In genomic region chr9:69190086-69190865, GRCh38 we compare ENCODE assay signal across 1 cellular context.
A peak's percentile ranks its signal among the peaks of the same experiment; 100 is the strongest.
TF ChIP-seq lines count a peak whose summit lies in the region.

No MANE protein-coding gene starts in this region.

TF ChIP-seq in HepG2, 621 proteins besides CTCF, POLR2A, EP300 and RAD21 (continued from another document and continues in another):
- TF ChIP-seq, protein P1, sequence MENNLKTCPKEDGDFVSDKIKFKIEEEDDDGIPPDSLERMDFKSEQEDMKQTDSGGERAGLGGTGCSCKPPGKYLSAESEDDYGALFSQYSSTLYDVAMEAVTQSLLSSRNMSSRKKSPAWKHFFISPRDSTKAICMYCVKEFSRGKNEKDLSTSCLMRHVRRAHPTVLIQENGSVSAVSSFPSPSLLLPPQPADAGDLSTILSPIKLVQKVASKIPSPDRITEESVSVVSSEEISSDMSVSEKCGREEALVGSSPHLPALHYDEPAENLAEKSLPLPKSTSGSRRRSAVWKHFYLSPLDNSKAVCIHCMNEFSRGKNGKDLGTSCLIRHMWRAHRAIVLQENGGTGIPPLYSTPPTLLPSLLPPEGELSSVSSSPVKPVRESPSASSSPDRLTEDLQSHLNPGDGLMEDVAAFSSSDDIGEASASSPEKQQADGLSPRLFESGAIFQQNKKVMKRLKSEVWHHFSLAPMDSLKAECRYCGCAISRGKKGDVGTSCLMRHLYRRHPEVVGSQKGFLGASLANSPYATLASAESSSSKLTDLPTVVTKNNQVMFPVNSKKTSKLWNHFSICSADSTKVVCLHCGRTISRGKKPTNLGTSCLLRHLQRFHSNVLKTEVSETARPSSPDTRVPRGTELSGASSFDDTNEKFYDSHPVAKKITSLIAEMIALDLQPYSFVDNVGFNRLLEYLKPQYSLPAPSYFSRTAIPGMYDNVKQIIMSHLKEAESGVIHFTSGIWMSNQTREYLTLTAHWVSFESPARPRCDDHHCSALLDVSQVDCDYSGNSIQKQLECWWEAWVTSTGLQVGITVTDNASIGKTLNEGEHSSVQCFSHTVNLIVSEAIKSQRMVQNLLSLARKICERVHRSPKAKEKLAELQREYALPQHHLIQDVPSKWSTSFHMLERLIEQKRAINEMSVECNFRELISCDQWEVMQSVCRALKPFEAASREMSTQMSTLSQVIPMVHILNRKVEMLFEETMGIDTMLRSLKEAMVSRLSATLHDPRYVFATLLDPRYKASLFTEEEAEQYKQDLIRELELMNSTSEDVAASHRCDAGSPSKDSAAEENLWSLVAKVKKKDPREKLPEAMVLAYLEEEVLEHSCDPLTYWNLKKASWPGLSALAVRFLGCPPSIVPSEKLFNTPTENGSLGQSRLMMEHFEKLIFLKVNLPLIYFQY (CRISPR knock-in tag; IDR thresholded peaks at IDR 0.05; ENCODE audit: borderline replicate concordance) = no peak
- TF ChIP-seq ZNF503 (CRISPR knock-in tag; IDR thresholded peaks at IDR 0.05) = peak; percentile 57; the same call in 1 of the 2 replicates
- no peak for TF ChIP-seq DDIT3 (CRISPR knock-in tag; IDR thresholded peaks at IDR 0.05)
- TF ChIP-seq MATR3 (CRISPR knock-in tag; IDR thresholded peaks at IDR 0.05) = no peak
- no peak for TF ChIP-seq ZNF710 (CRISPR knock-in tag; IDR thresholded peaks at IDR 0.05; ENCODE audit: borderline replicate concordance)
- no peak for TF ChIP-seq MXD4 (CRISPR knock-in tag; IDR thresholded peaks at IDR 0.05)
- no peak for TF ChIP-seq GRHL1 (CRISPR knock-in tag; conservative IDR thresholded peaks at IDR 0.05)
- no peak for TF ChIP-seq GMEB2 (CRISPR knock-in tag; IDR thresholded peaks at IDR 0.05; ENCODE audit: low read depth)
- TF ChIP-seq RBAK (CRISPR knock-in tag; IDR thresholded peaks at IDR 0.05) = no peak
- no peak for TF ChIP-seq ZNF335 (CRISPR knock-in tag; IDR thresholded peaks at IDR 0.05)
- TF ChIP-seq PBX3 (CRISPR knock-in tag; IDR thresholded peaks at IDR 0.05; ENCODE audit: borderline replicate concordance) = no peak
- TF ChIP-seq FOXP1 (IDR thresholded peaks at IDR 0.05) = no peak
- peak; percentile 92; the same call in 1 of the 2 replicates for TF ChIP-seq FOXP1 (CRISPR knock-in tag; IDR thresholded peaks at IDR 0.05)
- TF ChIP-seq EEA1 (CRISPR knock-in tag; IDR thresholded peaks at IDR 0.05; ENCODE audit: borderline replicate concordance) = no peak
- TF ChIP-seq ZBTB25 (CRISPR knock-in tag; IDR thresholded peaks at IDR 0.05) = peak; percentile 80
- no peak for TF ChIP-seq MYNN (CRISPR knock-in tag; IDR thresholded peaks at IDR 0.05; ENCODE audit: low read depth)
- TF ChIP-seq SUZ12 (IDR thresholded peaks at IDR 0.05; ENCODE audit: low read depth, low read length) = no peak
- no peak for TF ChIP-seq ZNF407 (CRISPR knock-in tag; IDR thresholded peaks at IDR 0.05; ENCODE audit: not compliant biosample characterization)
- TF ChIP-seq, protein P2, sequence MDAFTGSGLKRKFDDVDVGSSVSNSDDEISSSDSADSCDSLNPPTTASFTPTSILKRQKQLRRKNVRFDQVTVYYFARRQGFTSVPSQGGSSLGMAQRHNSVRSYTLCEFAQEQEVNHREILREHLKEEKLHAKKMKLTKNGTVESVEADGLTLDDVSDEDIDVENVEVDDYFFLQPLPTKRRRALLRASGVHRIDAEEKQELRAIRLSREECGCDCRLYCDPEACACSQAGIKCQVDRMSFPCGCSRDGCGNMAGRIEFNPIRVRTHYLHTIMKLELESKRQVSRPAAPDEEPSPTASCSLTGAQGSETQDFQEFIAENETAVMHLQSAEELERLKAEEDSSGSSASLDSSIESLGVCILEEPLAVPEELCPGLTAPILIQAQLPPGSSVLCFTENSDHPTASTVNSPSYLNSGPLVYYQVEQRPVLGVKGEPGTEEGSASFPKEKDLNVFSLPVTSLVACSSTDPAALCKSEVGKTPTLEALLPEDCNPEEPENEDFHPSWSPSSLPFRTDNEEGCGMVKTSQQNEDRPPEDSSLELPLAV (CRISPR knock-in tag; conservative IDR thresholded peaks at IDR 0.05; ENCODE audit: low read depth) = no peak
- no peak for TF ChIP-seq MEIS1 (CRISPR knock-in tag; IDR thresholded peaks at IDR 0.05; ENCODE audit: borderline replicate concordance)
- no peak for TF ChIP-seq ZNF451 (CRISPR knock-in tag; IDR thresholded peaks at IDR 0.05)
- TF ChIP-seq RARA (CRISPR knock-in tag; IDR thresholded peaks at IDR 0.05) = peak; percentile 94
- TF ChIP-seq ZNF776 (CRISPR knock-in tag; IDR thresholded peaks at IDR 0.05) = no peak
- no peak for TF ChIP-seq ZNF556 (CRISPR knock-in tag; IDR thresholded peaks at IDR 0.05; ENCODE audit: borderline replicate concordance)
- no peak for TF ChIP-seq CREB1 (IDR thresholded peaks at IDR 0.05)
- peak; percentile 60; the same call in 1 of the 2 replicates for TF ChIP-seq CREB1 (CRISPR knock-in tag; IDR thresholded peaks at IDR 0.05)
